Comparison of ENCODE assay signal across 8 cellular contexts in the genomic region with DNA sequence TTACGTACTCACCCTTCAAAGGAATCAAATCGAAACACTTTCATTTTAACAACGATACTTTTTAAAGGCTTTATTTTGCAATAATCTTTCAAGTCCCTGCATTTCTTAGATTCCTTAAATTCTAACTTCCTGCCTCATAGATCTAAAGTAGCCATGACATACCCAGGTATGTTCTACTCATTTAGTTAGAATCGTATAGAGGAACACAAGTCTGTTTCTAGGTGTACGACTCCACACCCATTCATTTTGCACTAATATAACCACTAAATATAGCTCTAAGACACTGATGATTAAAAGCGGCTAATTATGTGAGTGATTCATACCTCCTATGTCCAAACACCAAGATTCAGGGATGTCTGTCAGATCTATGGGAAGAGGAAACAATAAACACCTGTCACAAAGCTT. TPM values are rescaled to one million over a fixed set of nuclear protein-coding genes. Genes with fewer than 3 reads are reported as not detected.
A peak's percentile ranks its signal among the peaks of the same experiment; 100 is the strongest.
DNase-seq lines count a peak whose midpoint lies in the region; ATAC-seq and TF ChIP-seq lines count a peak whose summit lies in the region.

No MANE protein-coding gene starts in this region.

- peak overlapping the region; percentile 8; the same call in 1 of the 2 replicates for H3K27ac ChIP-seq in OCI-LY3 (ENCODE audit: low read length)
- peak overlapping the region; percentile 72 for H3K27ac ChIP-seq in duodenal mucosa (ENCODE audit: low read depth, low read length)

- peaks cover 44% of the 10 kb centered on the region for H4K20me1 ChIP-seq in OCI-LY3 (ENCODE audit: insufficient read depth, low read length)

- H3K27ac Mint-ChIP-seq in nephron progenitor cell: peak overlapping the region; percentile 64

- peaks cover 38% of the 10 kb centered on the region for H3K4me1 Mint-ChIP-seq in nephron progenitor cell

- H3K9me3 Mint-ChIP-seq in nephron progenitor cell: peaks cover 10% of the 10 kb centered on the region

- intact Hi-C loops in mucosa of descending colon (cut with DNase I, micrococcal nuclease): loop anchor here in 1 of 2 donors (5.0 kb wide), 1 partner anchor 102 kb away; no protein-coding TSS in a partner anchor

- H3K9me3 ChIP-seq in OCI-LY3 (ENCODE audit: insufficient read depth, low read length) (no peaks in the 10 kb centered on the region), duodenal mucosa (ENCODE audit: control insufficient read depth in 1 of 2, low read length in 2 of 2) (no peaks in the 10 kb centered on the region), mucosa of descending colon (no peaks in the 10 kb centered on the region)

- H3K4me2 ChIP-seq in OCI-LY3 (ENCODE audit: low read length): peak overlapping the region; percentile 92

- H3K27me3 ChIP-seq in OCI-LY3 (ENCODE audit: low read depth, low read length): no peaks in the 10 kb centered on the region
- H3K27me3 ChIP-seq in duodenal mucosa (ENCODE audit: control insufficient read depth in 1 of 2, insufficient read depth in 2 of 2, low read length in 2 of 2): no peaks in the 10 kb centered on the region

- peak overlapping the region; percentile 90 for H3K4me3 Mint-ChIP-seq in nephron progenitor cell

- H3K79me2 ChIP-seq in OCI-LY3 (ENCODE audit: low read length): peaks cover 62% of the 10 kb centered on the region

- ATAC-seq in GM19463 (IDR thresholded peaks at IDR 0.05; ENCODE audit: unreplicated experiment) (no peak), mucosa of descending colon (no peak)

- H3K4me3 ChIP-seq in OCI-LY3 (ENCODE audit: low read length): peak overlapping the region; percentile 95
- H3K4me3 ChIP-seq in duodenal mucosa (ENCODE audit: low read depth in 1 of 2, low read length in 2 of 2): peak overlapping the region; percentile 73 to 88
- H3K4me3 ChIP-seq in mucosa of descending colon: no peak overlapping the region

- no peak overlapping the region for H2AFZ ChIP-seq in OCI-LY3 (ENCODE audit: low read depth, low read length)

- peak; percentile 15 for DNase-seq in G401 (ENCODE audit: low spot score)
- DNase-seq in nephron progenitor cell: no peak
- DNase-seq in Ammon's horn (ENCODE audit: low spot score): no peak
- no peak for DNase-seq in SIG-M5 (lab: John Stamatoyannopoulos, UW)
- DNase-seq in mucosa of descending colon: no peak

- H3K36me3 ChIP-seq in OCI-LY3 (replicated peaks; ENCODE audit: low read depth, low read length) (peaks cover 22% of the 10 kb centered on the region), duodenal mucosa (ENCODE audit: control insufficient read depth in 1 of 2, insufficient read depth in 2 of 2, low read length in 2 of 2) (no peaks in the 10 kb centered on the region), mucosa of descending colon (ENCODE audit: low read depth) (no peaks in the 10 kb centered on the region)

- TF ChIP-seq CTCF in OCI-LY3 (IDR thresholded peaks at IDR 0.05; ENCODE audit: low read depth, low read length) (no peak), nephron progenitor cell (IDR thresholded peaks at IDR 0.05) (no peak), mucosa of descending colon (IDR thresholded peaks at IDR 0.05) (no peak)

- peaks cover 5% of the 10 kb centered on the region for H3K27me3 Mint-ChIP-seq in nephron progenitor cell (ENCODE audit: low read depth, poor library complexity)

- H3K4me1 ChIP-seq in OCI-LY3 (ENCODE audit: low read length) (peaks cover 55% of the 10 kb centered on the region), duodenal mucosa (ENCODE audit: control insufficient read depth in 1 of 2, insufficient read depth in 2 of 2, low read length in 2 of 2) (peaks cover 24 to 26% of the 10 kb centered on the region in 2 donors), mucosa of descending colon (ENCODE audit: low read depth) (peaks cover 21% of the 10 kb centered on the region)

- peaks cover 16% of the 10 kb centered on the region for H3K36me3 Mint-ChIP-seq in nephron progenitor cell (ENCODE audit: low read depth)

- in situ Hi-C loops in G401 (cut with HindIII; ENCODE audit: low sequenced_read_pairs): no loop called here

- H3K9ac ChIP-seq in OCI-LY3 (ENCODE audit: low read length) (peak overlapping the region; percentile 90), duodenal mucosa (ENCODE audit: low read depth in 1 of 2, low read length in 2 of 2) (peak overlapping the region; percentile 63 to 91)

RNA-seq across cellular contexts. Expression of gene ATP13A3, which starts 1.3 kb away (rescaled TPM):
- total RNA-seq in G401 (2014; rRNA removed; shearing (Covaris generic)): 47.9 and 60.2 TPM in 2 replicates
- total RNA-seq in mucosa of descending colon: 10 to 100 TPM; 76.2 to 96.1 (median 83.9) TPM
